In the genomic region with DNA sequence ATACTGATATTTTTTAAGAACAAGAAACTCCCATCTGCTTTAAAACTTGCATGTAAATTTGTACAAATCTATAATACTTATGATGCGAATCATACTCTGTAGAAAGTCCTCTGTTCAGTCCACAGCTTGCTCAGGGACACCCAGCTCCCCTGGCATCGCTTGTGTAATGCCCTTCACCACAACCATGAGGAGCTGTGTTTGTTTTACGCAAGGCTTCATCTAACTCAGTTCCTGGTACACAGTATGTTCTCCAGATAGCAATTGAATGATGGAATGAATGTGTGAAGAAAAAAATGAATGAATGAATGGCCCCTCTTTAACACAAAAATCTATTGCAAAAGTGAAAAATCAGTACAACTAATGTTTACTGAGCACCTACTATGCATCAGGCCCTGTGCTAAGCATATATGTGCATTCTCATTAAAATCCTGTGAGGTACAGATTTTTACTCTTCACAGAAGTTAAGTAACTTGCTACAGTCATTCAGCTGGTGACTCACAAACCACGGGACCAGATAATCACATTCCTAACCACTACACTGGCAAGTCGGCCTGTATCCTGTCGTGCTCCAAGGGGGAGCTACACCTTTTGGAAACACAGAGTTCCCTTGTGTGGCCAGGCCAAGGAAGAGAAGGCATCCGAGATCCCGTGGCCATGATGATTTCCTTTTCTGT, we compare ENCODE assay signal across 11 cellular contexts. TPM values are rescaled to one million over a fixed set of nuclear protein-coding genes. Genes with fewer than 3 reads are reported as not detected.
A peak's percentile ranks its signal among the peaks of the same experiment; 100 is the strongest.
DNase-seq lines count a peak whose midpoint lies in the region; ATAC-seq, FAIRE-seq and TF ChIP-seq lines count a peak whose summit lies in the region.
"Had no signal": no experiment of that assay in that cellular context is flagged by ENCODE, and none has a peak within 500 bp of the region (broad histone marks: within the 10 kb centered on the region; RNA-seq: fewer than 3 reads in every experiment).

No MANE protein-coding gene starts in this region.

- intact Hi-C loops in kidney (cut with DNase I): no loop called here

- H3K27ac ChIP-seq in mesodermal cell (ENCODE audit: low read depth, low read length, severe bottlenecking) (peak overlapping the region; percentile 86), kidney (ENCODE audit: low read depth in 2 of 2, low read length in 2 of 2) (no peak overlapping the region)
- H3K27ac ChIP-seq: body of pancreas had no signal

- peaks cover 63% of the 10 kb centered on the region for H3K4me1 ChIP-seq in mesodermal cell (ENCODE audit: control insufficient read depth, insufficient read depth, low read length, poor library complexity, severe bottlenecking)
- H3K4me1 ChIP-seq in kidney (ENCODE audit: control insufficient read depth in 1 of 2, insufficient read depth in 1 of 2, low read depth in 1 of 2, low read length in 2 of 2): no peaks in the 10 kb centered on the region
- H3K4me1 ChIP-seq: body of pancreas had no signal

- no peaks in the 10 kb centered on the region for H3K36me3 ChIP-seq in mesodermal cell (ENCODE audit: control insufficient read depth, insufficient read depth, low read length)
- no peaks in the 10 kb centered on the region for H3K36me3 ChIP-seq in kidney (ENCODE audit: control insufficient read depth in 1 of 2, insufficient read depth in 2 of 2, low read length in 2 of 2)

- ATAC-seq in GM21717 (IDR thresholded peaks at IDR 0.05; ENCODE audit: unreplicated experiment): no peak

- TF ChIP-seq CTCF in kidney (IDR thresholded peaks at IDR 0.05; ENCODE audit: borderline replicate concordance, extremely low read depth, insufficient read depth): no peak

- H3K4me3 ChIP-seq in mesodermal cell (ENCODE audit: extremely low read depth, insufficient read depth, low read length, poor library complexity, severe bottlenecking): no peak overlapping the region
- H3K4me3 ChIP-seq in kidney (ENCODE audit: low read length in 2 of 2): no peak overlapping the region
- H3K4me3 ChIP-seq: body of pancreas had no signal

- H3K9me3 ChIP-seq in mesodermal cell (ENCODE audit: control insufficient read depth, low read length) (peaks cover 10% of the 10 kb centered on the region), kidney (ENCODE audit: control insufficient read depth in 1 of 2, low read length in 2 of 2) (no peaks in the 10 kb centered on the region)
- H3K9me3 ChIP-seq: body of pancreas had no signal

- WGBS in mesodermal cell (ENCODE audit: insufficient coverage in 2 of 2), 2 experiments: 52 to 58% methylated on average over 5 to 6 of the region's 8 CpGs

- DNase-seq in EH (ENCODE audit: low read depth) (peak; percentile 92), M059J (ENCODE audit: low read depth) (peak; percentile 92), dedifferentiated amniotic fluid mesenchymal stem cell (ENCODE audit: extremely low spot score) (peak; percentile 56), NCI-H510A (lab: John Stamatoyannopoulos, UW) (no peak), kidney (no peak)
- DNase-seq in activated effector memory CD4-positive, alpha-beta T cell treated with Interleukin-2 at 50 U/mL for 16 hours: no peak
- DNase-seq: NCI-H2029 had no signal

- no peak overlapping the region for H3K9ac ChIP-seq in kidney (ENCODE audit: low read length in 2 of 2)

- FAIRE-seq in kidney (lab: Jason Lieb, UNC): no peak
- FAIRE-seq: TTC549 had no signal

RNA-seq across cellular contexts. Expression of gene KDR, which starts 58.7 kb away (rescaled TPM):
- 0.27 and 0.42 TPM in 2 replicates for total RNA-seq in M059J (2014; rRNA removed; shearing (Covaris generic))
- 365 TPM for polyA plus RNA-seq in mesodermal cell (2013, experiment 1 of 2)
- 313 TPM for polyA plus RNA-seq in mesodermal cell (2013, experiment 2 of 2)
- total RNA-seq in kidney: 28.8 TPM
- polyA plus RNA-seq in kidney (ENCODE audit: insufficient read depth, low read depth, low replicate concordance): 20.4 TPM

Comparison
In these comparisons a context has a peak if more than half of its experiments do, and no peak if none do; other contexts are left out.
1. DNase-seq: peak in EH (single experiment), M059J (single experiment) and dedifferentiated amniotic fluid mesenchymal stem cell (single experiment); none in NCI-H510A (single experiment), kidney (single experiment) and activated effector memory CD4-positive, alpha-beta T cell treated with Interleukin-2 at 50 U/mL for 16 hours (single experiment).
2. RNA of gene KDR, which starts 58.7 kb away (total RNA-seq): 28.8 TPM in kidney (single experiment); 0.27 to 0.42 TPM in M059J; every median in the first group is over 10 times any median in the second.